9 cellular contexts compared by ENCODE assay signal in the genomic region with DNA sequence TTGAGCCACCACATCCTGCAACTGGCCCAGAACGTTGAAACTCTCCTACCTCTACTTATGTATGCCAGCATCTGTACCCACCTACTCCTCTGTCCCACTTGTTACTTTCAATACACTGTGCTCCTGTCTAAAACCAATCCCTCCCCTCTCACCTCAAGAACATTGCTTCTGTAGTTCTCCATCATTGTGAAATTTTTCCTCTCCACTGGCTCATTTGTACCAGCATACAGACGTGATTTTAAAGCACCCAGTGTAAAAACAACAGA. TPM values are rescaled to one million over a fixed set of nuclear protein-coding genes. Genes with fewer than 3 reads are reported as not detected.
DNase-seq lines count a peak whose midpoint lies in the region; ATAC-seq and TF ChIP-seq lines count a peak whose summit lies in the region.
"Had no signal": no experiment of that assay in that cellular context is flagged by ENCODE, and none has a peak within 500 bp of the region (broad histone marks: within the 10 kb centered on the region; RNA-seq: fewer than 3 reads in every experiment).

No MANE protein-coding gene starts in this region.

- H3K4me3 Mint-ChIP-seq in CD14-positive monocyte = peak overlapping the region; percentile 59 to 86
- peak overlapping the region; percentile 39 for H3K4me3 Mint-ChIP-seq in activated CD8-positive, alpha-beta T cell treated with anti-CD3 and anti-CD28 coated beads, Interleukin-2, amount 10 ng/mL, durations not matched to agents 7 days and 5 days

- no peaks in the 10 kb centered on the region for H3K27me3 ChIP-seq in ascending aorta

- H3K36me3 ChIP-seq in ascending aorta = peaks cover 2 to 6% of the 10 kb centered on the region in 2 donors

- intact Hi-C loops in CD14-positive monocyte (cut with micrococcal nuclease) (no loop called here), ascending aorta (cut with DNase I) (no loop called here)

- ATAC-seq in GM19324 (IDR thresholded peaks at IDR 0.05; ENCODE audit: low FRiP score, unreplicated experiment) (peak; percentile 44), HG02970 (IDR thresholded peaks at IDR 0.05; ENCODE audit: low FRiP score, unreplicated experiment) (peak; percentile 32)
- ATAC-seq in activated CD8-positive, alpha-beta T cell treated with anti-CD3 and anti-CD28 coated beads, Interleukin-2, amount 10 ng/mL, durations not matched to agents 7 days and 5 days = peak; percentile 38

- POLR2A ChIA-PET in activated CD8-positive, alpha-beta T cell treated with anti-CD3 and anti-CD28 coated beads, Interleukin-2, amount 10 ng/mL, durations not matched to agents 7 days and 5 days (lab: Charles Lee) = interaction anchor here (0.9 to 2.8 kb wide), 3 partner anchors 18 to 30 kb away, joined by 3 to 15 read pairs (median 3); a partner anchor contains a TSS

- H3K27ac ChIP-seq in ascending aorta = no peak overlapping the region

- CTCF ChIA-PET in activated CD8-positive, alpha-beta T cell treated with anti-CD3 and anti-CD28 coated beads, Interleukin-2, amount 10 ng/mL, durations not matched to agents 7 days and 5 days (lab: Charles Lee) = interaction anchor here (0.7 to 5.3 kb wide), 7 partner anchors 9 to 27 kb away, joined by 3 to 32 read pairs (median 5); a partner anchor contains a TSS

- no peak overlapping the region for H3K4me3 ChIP-seq in ascending aorta

- TF ChIP-seq CTCF in CD14-positive monocyte (IDR thresholded peaks at IDR 0.05) (no peak), ascending aorta (IDR thresholded peaks at IDR 0.05) (no peak)

- H3K9me3 ChIP-seq in ascending aorta = no peaks in the 10 kb centered on the region

- no peaks in the 10 kb centered on the region for H3K27me3 Mint-ChIP-seq in CD14-positive monocyte (ENCODE audit: low read depth in 3 of 3)
- no peaks in the 10 kb centered on the region for H3K27me3 Mint-ChIP-seq in activated CD8-positive, alpha-beta T cell treated with anti-CD3 and anti-CD28 coated beads, Interleukin-2, amount 10 ng/mL, durations not matched to agents 7 days and 5 days (ENCODE audit: low read depth)

- H3K4me1 Mint-ChIP-seq in CD14-positive monocyte = peaks cover 15% of the 10 kb centered on the region
- H3K4me1 Mint-ChIP-seq in activated CD8-positive, alpha-beta T cell treated with anti-CD3 and anti-CD28 coated beads, Interleukin-2, amount 10 ng/mL, durations not matched to agents 7 days and 5 days (ENCODE audit: low read depth) = peaks cover 40% of the 10 kb centered on the region

- DNase-seq in CD14-positive monocyte (ENCODE audit: low spot score) (no peak), medulla oblongata (ENCODE audit: extremely low spot score) (no peak), ascending aorta (ENCODE audit: low spot score in 2 of 2) (no peak), mesenteric fat pad (ENCODE audit: low spot score) (no peak)
- DNase-seq in activated CD8-positive, alpha-beta T cell treated with anti-CD3 and anti-CD28 coated beads, Interleukin-2, amount 10 ng/mL, durations not matched to agents 7 days and 5 days = no peak
- no peak for DNase-seq in activated effector memory CD4-positive, alpha-beta T cell treated with Interleukin-2 at 50 U/mL for 16 hours
- DNase-seq: mammary epithelial cell had no signal

- H3K9me3 Mint-ChIP-seq in CD14-positive monocyte = peaks cover 0 to 4% (median 0%) of the 10 kb centered on the region in 7 donors
- no peaks in the 10 kb centered on the region for H3K9me3 Mint-ChIP-seq in activated CD8-positive, alpha-beta T cell treated with anti-CD3 and anti-CD28 coated beads, Interleukin-2, amount 10 ng/mL, durations not matched to agents 7 days and 5 days (ENCODE audit: insufficient read depth)

- H3K4me1 ChIP-seq in ascending aorta = no peaks in the 10 kb centered on the region

- peaks cover 0 to 3% of the 10 kb centered on the region in 2 donors for H3K36me3 Mint-ChIP-seq in CD14-positive monocyte
- peaks cover 9% of the 10 kb centered on the region for H3K36me3 Mint-ChIP-seq in activated CD8-positive, alpha-beta T cell treated with anti-CD3 and anti-CD28 coated beads, Interleukin-2, amount 10 ng/mL, durations not matched to agents 7 days and 5 days (ENCODE audit: low read depth)

- peak overlapping the region; percentile 89 to 96 (median 93) for H3K27ac Mint-ChIP-seq in CD14-positive monocyte
- H3K27ac Mint-ChIP-seq in activated CD8-positive, alpha-beta T cell treated with anti-CD3 and anti-CD28 coated beads, Interleukin-2, amount 10 ng/mL, durations not matched to agents 7 days and 5 days = peak overlapping the region; percentile 85

RNA-seq across cellular contexts. Expression of a gene that starts 25.5 kb away (rescaled TPM):
- 10 to 100 TPM; 17.5 to 26.9 TPM for polyA plus RNA-seq in CD14-positive monocyte
- 10 to 100 TPM; 32.5 to 37.5 TPM for total RNA-seq in activated CD8-positive, alpha-beta T cell treated with anti-CD3 and anti-CD28 coated beads, Interleukin-2, amount 10 ng/mL, durations not matched to agents 7 days and 5 days
- 25.5 TPM for total RNA-seq in ascending aorta
- 68.7 TPM for total RNA-seq in mesenteric fat pad

RNA-seq across cellular contexts. Expression of a gene that starts 25.7 kb away (rescaled TPM):
- polyA plus RNA-seq in CD14-positive monocyte = 10 to 100 TPM; 74.2 to 92.3 TPM
- 100 to 1,000 TPM; 173 to 178 TPM for total RNA-seq in activated CD8-positive, alpha-beta T cell treated with anti-CD3 and anti-CD28 coated beads, Interleukin-2, amount 10 ng/mL, durations not matched to agents 7 days and 5 days
- total RNA-seq in ascending aorta = 88.9 TPM
- total RNA-seq in mesenteric fat pad = 72.6 TPM
